In the genomic region with DNA sequence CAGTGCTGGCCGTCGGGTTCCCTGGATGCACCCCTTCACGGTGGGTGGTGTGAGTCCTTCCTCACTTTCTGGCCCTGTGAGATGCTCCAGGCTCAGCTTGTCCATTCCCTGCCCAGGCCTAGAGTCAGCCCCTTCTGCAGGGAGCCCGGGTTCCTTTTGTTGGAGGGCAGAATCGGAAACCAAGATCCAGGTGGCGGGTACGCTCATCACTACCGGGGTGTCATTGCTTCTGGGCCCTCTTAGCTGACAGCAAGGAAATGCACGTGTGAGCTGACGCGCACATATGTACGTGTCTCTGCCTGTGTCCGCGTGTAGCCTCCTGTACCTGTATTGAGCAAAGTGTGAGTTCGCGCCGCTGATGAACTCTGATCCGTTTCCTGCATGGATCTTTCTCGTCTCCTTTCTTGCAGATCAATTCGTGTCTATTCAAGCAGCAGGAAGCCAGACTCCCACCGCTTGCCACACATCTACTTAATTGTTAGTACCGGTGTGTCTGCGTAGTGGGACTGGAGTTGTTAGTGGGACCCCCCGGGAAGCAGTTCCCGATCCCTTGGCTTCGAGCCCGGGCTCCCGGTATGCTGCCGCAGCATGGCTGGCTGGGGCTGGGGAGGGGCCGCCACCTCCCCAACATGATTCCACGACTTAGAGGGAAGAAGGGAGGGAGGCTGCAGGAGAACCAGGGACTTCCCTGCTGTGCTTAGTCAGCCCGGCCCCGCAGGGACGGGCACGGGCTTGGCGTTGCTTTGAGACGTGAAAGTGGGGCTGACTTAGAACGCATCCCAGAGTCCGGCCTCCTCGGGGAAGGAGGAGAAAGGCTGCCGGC, we compare ENCODE assay signal across 13 cellular contexts. TPM values are rescaled to one million over a fixed set of nuclear protein-coding genes. Genes with fewer than 3 reads are reported as not detected.
DNase-seq lines count a peak whose midpoint lies in the region; ATAC-seq and TF ChIP-seq lines count a peak whose summit lies in the region.
"Had no signal": no experiment of that assay in that cellular context is flagged by ENCODE, and none has a peak within 500 bp of the region (broad histone marks: within the 10 kb centered on the region; RNA-seq: fewer than 3 reads in every experiment).

No MANE protein-coding gene starts in this region.

- peak overlapping the region; percentile 47 for H3K27ac Mint-ChIP-seq in stimulated activated naive B cell treated with anti-CD40 and anti-IgM and Interleukin-4, amounts not matched to agents 10 μg/mL and 1 μg/mL and 100 μg/mL, for 72 hours
- H3K27ac Mint-ChIP-seq: activated CD4-positive, alpha-beta T cell treated with anti-CD3 and anti-CD28 coated beads, Interleukin-2, amount 10 ng/mL, durations not matched to agents 24 days and 14 days had no signal

- H3K36me3 ChIP-seq in iPS-20b (ENCODE audit: insufficient read depth, low read depth, low read length) (no peaks in the 10 kb centered on the region), MG63 (no peaks in the 10 kb centered on the region)
- H3K36me3 ChIP-seq: SJSA1 had no signal

- peak overlapping the region; percentile 2 for H3K4me3 ChIP-seq in astrocyte of the cerebellum (ENCODE audit: low read depth, low read length)
- H3K4me3 ChIP-seq in iPS-20b (ENCODE audit: low read length) = peak overlapping the region; percentile 27; the same call in 1 of the 2 replicates
- no peak overlapping the region for H3K4me3 ChIP-seq in MG63
- H3K4me3 ChIP-seq: SJSA1 had no signal

- H3K4me3 Mint-ChIP-seq in stimulated activated naive B cell treated with anti-CD40 and anti-IgM and Interleukin-4, amounts not matched to agents 10 μg/mL and 1 μg/mL and 100 μg/mL, for 72 hours = no peak overlapping the region
- H3K4me3 Mint-ChIP-seq: activated CD4-positive, alpha-beta T cell treated with anti-CD3 and anti-CD28 coated beads, Interleukin-2, amount 10 ng/mL, durations not matched to agents 24 days and 14 days had no signal

- H3K9me3 ChIP-seq in iPS-20b (ENCODE audit: insufficient read depth, low read depth, low read length) (no peaks in the 10 kb centered on the region), MG63 (no peaks in the 10 kb centered on the region)
- H3K9me3 ChIP-seq: SJSA1 had no signal

- H3K27me3 ChIP-seq in iPS-20b (ENCODE audit: insufficient read depth, low read length) (peaks cover 6% of the 10 kb centered on the region; the same call in 1 of the 2 replicates), MG63 (no peaks in the 10 kb centered on the region)
- H3K27me3 ChIP-seq: SJSA1 had no signal

- in situ Hi-C loops in astrocyte of the cerebellum (cut with HindIII; ENCODE audit: low sequenced_read_pairs) = no loop called here

- no peak for ATAC-seq in stimulated activated naive B cell treated with anti-CD40 and anti-IgM and Interleukin-4, amounts not matched to agents 10 μg/mL and 1 μg/mL and 100 μg/mL, for 72 hours (replicated peaks)

- H3K9me3 Mint-ChIP-seq in stimulated activated naive B cell treated with anti-CD40 and anti-IgM and Interleukin-4, amounts not matched to agents 10 μg/mL and 1 μg/mL and 100 μg/mL, for 72 hours = no peaks in the 10 kb centered on the region
- H3K9me3 Mint-ChIP-seq: activated CD4-positive, alpha-beta T cell treated with anti-CD3 and anti-CD28 coated beads, Interleukin-2, amount 10 ng/mL, durations not matched to agents 24 days and 14 days had no signal

- H3K27ac ChIP-seq in iPS-20b (ENCODE audit: low read length) = no peak overlapping the region
- H3K27ac ChIP-seq: SJSA1 had no signal

- H3K4me1 ChIP-seq in iPS-20b (ENCODE audit: insufficient read depth, low read length) = peaks cover 11% of the 10 kb centered on the region; the same call in 1 of the 2 replicates

- H3K36me3 Mint-ChIP-seq in stimulated activated naive B cell treated with anti-CD40 and anti-IgM and Interleukin-4, amounts not matched to agents 10 μg/mL and 1 μg/mL and 100 μg/mL, for 72 hours = peaks cover 7 to 11% of the 10 kb centered on the region in 2 donors

- no peaks in the 10 kb centered on the region for H3K27me3 Mint-ChIP-seq in stimulated activated naive B cell treated with anti-CD40 and anti-IgM and Interleukin-4, amounts not matched to agents 10 μg/mL and 1 μg/mL and 100 μg/mL, for 72 hours
- H3K27me3 Mint-ChIP-seq: activated CD4-positive, alpha-beta T cell treated with anti-CD3 and anti-CD28 coated beads, Interleukin-2, amount 10 ng/mL, durations not matched to agents 24 days and 14 days had no signal

- DNase-seq in NCI-H2107 treated with DMSO at 0.1 percent for 48 hours (lab: John Stamatoyannopoulos, UW; ENCODE audit: unreplicated experiment) (peak; percentile 39), NCI-H2107 (lab: John Stamatoyannopoulos, UW) (no peak), astrocyte of the cerebellum (ENCODE audit: low read depth) (no peak), MG63 (no peak), NCI-H2196 treated with DMSO at 0.1 percent for 48 hours (lab: John Stamatoyannopoulos, UW; ENCODE audit: unreplicated experiment) (no peak)
- DNase-seq in stimulated activated naive B cell treated with anti-CD40 and anti-IgM and Interleukin-4, amounts not matched to agents 10 μg/mL and 1 μg/mL and 100 μg/mL, for 72 hours = no peak
- DNase-seq in activated CD4-positive, CD25-positive, alpha-beta regulatory T cell treated with anti-CD3 and anti-CD28 coated beads, Interleukin-2, amount 50 U/mL, for 72 hours = no peak
- DNase-seq: activated CD4-positive, alpha-beta T cell treated with anti-CD3 and anti-CD28 coated beads, Interleukin-2, amount 10 ng/mL, durations not matched to agents 24 days and 14 days; activated naive CD4-positive, alpha-beta T cell; KBM-7; NCI-H510A treated with DMSO at 0.1 percent for 48 hours had no signal

- H3K9ac ChIP-seq in iPS-20b (ENCODE audit: low read depth, low read length) = no peak overlapping the region

- H3K4me1 Mint-ChIP-seq in stimulated activated naive B cell treated with anti-CD40 and anti-IgM and Interleukin-4, amounts not matched to agents 10 μg/mL and 1 μg/mL and 100 μg/mL, for 72 hours = peaks cover 72 to 95% of the 10 kb centered on the region in 2 donors

- no peak for TF ChIP-seq CTCF in astrocyte of the cerebellum (IDR thresholded peaks at IDR 0.05; ENCODE audit: low read depth, low read length, missing control alignments)

RNA-seq across cellular contexts. Expression of gene GRAMD4, which starts 35.9 kb away (rescaled TPM):
- total RNA-seq in MG63 (2014; rRNA removed; shearing (Covaris generic); ENCODE audit: low replicate concordance) = 3.4 and 10.8 TPM in 2 replicates

RNA-seq across cellular contexts. Expression of gene CELSR1, which starts 46.9 kb away (rescaled TPM):
- 0.30 and 0.59 TPM in 2 replicates for total RNA-seq in MG63 (2014; rRNA removed; shearing (Covaris generic); ENCODE audit: low replicate concordance)
